In genomic region chr12:7935773-7936581, GRCh38 we compare ENCODE assay signal across 8 cellular contexts. TPM values are rescaled to one million over a fixed set of nuclear protein-coding genes. Genes with fewer than 3 reads are reported as not detected.
DNase-seq lines count a peak whose midpoint lies in the region; FAIRE-seq and TF ChIP-seq lines count a peak whose summit lies in the region.

Gene SLC2A3 (minus strand): TSS chr12:7936187. CDS start chr12:7936034, 153 bp downstream.

- no peak for FAIRE-seq in keratinocyte (lab: Jason Lieb, UNC)

- DNase-seq in AG04450 (ENCODE audit: low read depth, low spot score): peak; percentile 88
- peak; percentile 32 for DNase-seq in GM19240 (ENCODE audit: insufficient read length, low spot score)
- DNase-seq in NAMALWA (ENCODE audit: low spot score): peak; percentile 53
- DNase-seq in activated CD4-positive, CD25-positive, alpha-beta regulatory T cell treated with anti-CD3 and anti-CD28 coated beads, Interleukin-2, amount 50 U/mL, for 72 hours: peak; percentile 50
- peak; percentile 61 to 84 for DNase-seq in cerebellar nuclear complex (lab: John Stamatoyannopoulos, UW)
- peak; percentile 25 for DNase-seq in keratinocyte (ENCODE audit: low read depth, low spot score)
- peak; percentile 68 to 70 for DNase-seq in stimulated activated CD4-positive, alpha-beta T cell treated with anti-CD3 and anti-CD28 coated beads, Interleukin-12 subunit alpha, Interleukin-12 subunit beta, amount 100 ng/mL, for 24 hours (ENCODE audit: low read depth in 2 of 2)
- no peak for DNase-seq in NCI-H345 (lab: John Stamatoyannopoulos, UW)

- H3K4me1 ChIP-seq in keratinocyte (ENCODE audit: control insufficient read depth, extremely low read depth, insufficient read depth, low read length): peaks cover 12% of the 10 kb centered on the region

- POLR2A ChIA-PET in AG04450 (lab: Yijun Ruan, JAX): interaction anchor here (0.5 to 4.1 kb wide), 24 partner anchors 11 to 781 kb away, joined by 3 to 107 read pairs (median 4); no protein-coding TSS in a partner anchor

- H3K9me1 ChIP-seq in keratinocyte (ENCODE audit: control insufficient read depth, extremely low read depth, insufficient read depth, low read length): no peaks in the 10 kb centered on the region

- no peak for TF ChIP-seq CTCF in AG04450 (IDR thresholded peaks at IDR 0.05; ENCODE audit: low read depth, low read length)
- TF ChIP-seq CTCF in keratinocyte (optimal IDR thresholded peaks at IDR 0.05 in 1 of 3, IDR thresholded peaks at IDR 0.05 in 1 of 3, conservative IDR thresholded peaks at IDR 0.05 in 1 of 3; ENCODE audit: extremely low read depth in 1 of 3, insufficient read depth in 2 of 3, low read length in 3 of 3): no peak

- H4K20me1 ChIP-seq in keratinocyte (ENCODE audit: control insufficient read depth, extremely low read depth, insufficient read depth, low read length): no peaks in the 10 kb centered on the region

- H3K36me3 ChIP-seq in keratinocyte (ENCODE audit: control insufficient read depth in 2 of 2, extremely low read depth in 1 of 2, insufficient read depth in 2 of 2, low read length in 2 of 2): peaks cover 5 to 6% of the 10 kb centered on the region in 2 experiments

- dilution Hi-C loops in keratinocyte (cut with MboI; ENCODE audit: extremely low pct_ligation_motif_present, low sequenced_read_pairs): no loop called here

- peak within 1 kb of the TSS; percentile 82 for H3K9ac ChIP-seq in keratinocyte (ENCODE audit: control insufficient read depth, extremely low read depth, insufficient read depth, low read length)

- peak within 1 kb of the TSS; percentile 84 for H3K4me2 ChIP-seq in keratinocyte (ENCODE audit: control insufficient read depth, extremely low read depth, insufficient read depth, low read depth, low read length)

- H3K9me3 ChIP-seq in AG04450 (ENCODE audit: control insufficient read depth, insufficient read depth, low read length) (no peaks in the 10 kb centered on the region; the same call in 1 of the 2 replicates), keratinocyte (ENCODE audit: control insufficient read depth, low read depth, low read length) (no peaks in the 10 kb centered on the region)

- H2AFZ ChIP-seq in keratinocyte (ENCODE audit: control insufficient read depth, low read length): peak within 1 kb of the TSS; percentile 78

- CTCF ChIA-PET in AG04450 (lab: Charles Lee): interaction anchor here (0.6 to 4.8 kb wide), 6 partner anchors 25 to 786 kb away, joined by 3 to 64 read pairs (median 14); no protein-coding TSS in a partner anchor

- peaks cover 17% of the 10 kb centered on the region for H3K79me2 ChIP-seq in keratinocyte (ENCODE audit: control insufficient read depth, insufficient read depth, low read length)

- H3K4me3 ChIP-seq in AG04450 (ENCODE audit: low read depth, low read length): peak within 1 kb of the TSS; percentile 93
- peak within 1 kb of the TSS; percentile 59 to 94 (median 88) for H3K4me3 ChIP-seq in keratinocyte (ENCODE audit: control insufficient read depth in 2 of 3, extremely low read depth in 1 of 3, insufficient read depth in 2 of 3, low read depth in 1 of 3, low read length in 3 of 3)

- H3K27me3 ChIP-seq in AG04450 (ENCODE audit: control insufficient read depth, insufficient read depth, low read length) (no peaks in the 10 kb centered on the region), keratinocyte (ENCODE audit: control insufficient read depth, extremely low read depth, insufficient read depth, low read length) (no peaks in the 10 kb centered on the region)

- peak within 1 kb of the TSS; percentile 34 for H3K27ac ChIP-seq in AG04450 (ENCODE audit: low read depth, low read length)
- peak within 1 kb of the TSS; percentile 75 for H3K27ac ChIP-seq in keratinocyte (ENCODE audit: control insufficient read depth, insufficient read depth, low read length)

RNA-seq across cellular contexts. Expression of gene SLC2A3, which starts in this region (rescaled TPM):
- polyA plus RNA-seq in AG04450 (2011; rRNA removed) (57.7 and 58.5 TPM in 2 replicates), keratinocyte (16.2 to 40.5 TPM (median 28.3 TPM) in 3 replicates)
- 79.7 and 120 TPM in 2 replicates for polyA minus RNA-seq in AG04450 (2011; rRNA and poly(A)+ RNA removed)
- 11.3 TPM for polyA plus RNA-seq in keratinocyte (2011; ENCODE audit: low read depth)
- polyA plus RNA-seq in keratinocyte (2011; cell fraction: cytosol; rRNA removed): 6.6 and 8.1 TPM in 2 replicates
- 29.8 and 30.9 TPM in 2 replicates for polyA plus RNA-seq in keratinocyte (2011; cell fraction: nucleus; rRNA removed)
- polyA plus RNA-seq in keratinocyte (2012; ENCODE audit: low replicate concordance): 14.7 and 30.1 TPM in 2 replicates
- polyA minus RNA-seq in keratinocyte: 19.1 to 53.4 TPM (median 38.4 TPM) in 3 replicates
- 7.5 TPM for polyA minus RNA-seq in keratinocyte (2011; cell fraction: cytosol; rRNA and poly(A)+ RNA removed)
- 23.0 and 41.5 TPM in 2 replicates for polyA minus RNA-seq in keratinocyte (2011; cell fraction: nucleus; rRNA and poly(A)+ RNA removed)
